ENCODE assay signal across 8 cellular contexts in the genomic region with DNA sequence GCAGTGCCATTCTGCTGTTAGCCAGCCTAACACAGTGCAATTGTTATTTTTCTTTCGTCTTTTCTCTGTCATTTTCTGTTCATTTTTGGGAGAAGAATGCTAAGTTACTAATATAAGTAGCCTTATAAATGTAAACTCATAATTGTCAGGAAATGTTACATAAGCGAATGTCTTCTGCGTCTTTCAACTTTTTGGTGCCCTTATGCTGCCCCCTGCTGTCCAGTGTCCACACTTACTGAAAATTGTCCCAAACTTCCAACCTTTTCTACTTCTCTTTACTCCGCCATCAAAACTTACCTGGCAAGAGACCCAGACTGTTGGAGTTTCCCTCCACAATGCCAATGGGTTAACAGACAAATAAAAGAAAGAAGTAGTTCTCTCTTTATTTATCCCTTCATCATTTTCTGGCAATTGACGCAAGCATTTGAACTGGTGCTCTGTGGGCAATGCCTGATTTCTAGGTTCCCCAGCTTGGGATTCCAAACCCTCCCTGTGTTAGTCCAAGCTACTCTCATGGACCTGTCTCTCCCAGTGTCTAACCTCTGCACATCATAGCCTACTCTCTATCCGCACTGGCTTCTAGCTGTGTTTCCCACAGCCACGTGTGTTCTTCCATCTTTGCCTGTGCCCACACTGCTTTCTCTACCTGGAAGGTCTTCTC. TPM values are rescaled to one million over a fixed set of nuclear protein-coding genes. Genes with fewer than 3 reads are reported as not detected.
DNase-seq lines count a peak whose midpoint lies in the region; ATAC-seq and TF ChIP-seq lines count a peak whose summit lies in the region.

No MANE protein-coding gene starts in this region.

- H3K4me3 ChIP-seq in lung: no peak overlapping the region

- no peaks in the 10 kb centered on the region for H3K27me3 ChIP-seq in lung (ENCODE audit: control insufficient read depth, insufficient read depth)

- H3K9me3 ChIP-seq in lung (ENCODE audit: control insufficient read depth in 2 of 2, insufficient read depth in 1 of 2, low read length in 1 of 2): no peaks in the 10 kb centered on the region

- H3K4me1 ChIP-seq in lung (ENCODE audit: control insufficient read depth in 2 of 2, insufficient read depth in 2 of 2, low read length in 2 of 2): peaks cover 1 to 10% of the 10 kb centered on the region in 2 donors

- TF ChIP-seq CTCF in GM13977 (IDR thresholded peaks at IDR 0.05; ENCODE audit: extremely low read depth, insufficient read depth, missing control alignments): peak; percentile 64
- TF ChIP-seq CTCF in lung (IDR thresholded peaks at IDR 0.05; ENCODE audit: control extremely low read depth, extremely low read depth): peak; percentile 73

- in situ Hi-C loops in ACHN (cut with HindIII; ENCODE audit: low pct_ligation_motif_present, low pct_unique_long_range_greater_than_20kb, low sequenced_read_pairs) (no loop called here), GM13977 (cut with MboI; ENCODE audit: low pct_unique_long_range_greater_than_20kb, low sequenced_read_pairs, unreplicated experiment) (loop anchor here (25.0 kb wide), 1 partner anchor 306 kb away; a partner anchor contains a TSS)

- H3K27ac ChIP-seq in lung (ENCODE audit: low read depth in 1 of 2, low read length in 1 of 2): peak overlapping the region in 1 of 2 donors; percentile 57

- peak; percentile 58 for DNase-seq in ACHN
- no peak for DNase-seq in GM13977 (ENCODE audit: low spot score)
- peak; percentile 43 for DNase-seq in NCI-H2227 (lab: John Stamatoyannopoulos, UW; ENCODE audit: unreplicated experiment)
- peak; percentile 77 to 79 for DNase-seq in activated CD4-positive, alpha-beta T cell treated with anti-CD3 and anti-CD28 coated beads, Interleukin-2, amount 50 U/mL, for 4 hours
- DNase-seq in dermis blood vessel endothelial cell: peak; percentile 86
- DNase-seq in lung (ENCODE audit: low spot score): peak; percentile 67
- DNase-seq in stimulated activated CD8-positive, alpha-beta memory T cell treated with anti-CD3 and anti-CD28 coated beads, Interleukin-12 subunit alpha, Interleukin-12 subunit beta, amount 100 ng/mL, for 24 hours (ENCODE audit: extremely low read depth): peak; percentile 27

- WGBS in lung, 2 donors: 35 to 36% methylated on average over 7 of the region's 7 CpGs

- H3K36me3 ChIP-seq in lung (ENCODE audit: control insufficient read depth in 2 of 2, insufficient read depth in 2 of 2, low read length in 2 of 2): no peaks in the 10 kb centered on the region

- ATAC-seq in lung (ENCODE audit: insufficient read depth, low FRiP score) (peak; percentile 81), HG03442 (IDR thresholded peaks at IDR 0.05; ENCODE audit: unreplicated experiment) (no peak)

RNA-seq across cellular contexts. Expression of a gene that starts 21.0 kb away (rescaled TPM):
- total RNA-seq in dermis blood vessel endothelial cell (24.3 and 24.8 TPM in 2 replicates), lung (100 to 1,000 TPM in 1 of 2 donors, 10 to 100 TPM in 1; 35.8 to 109 TPM)
- 10 to 100 TPM; 13.2 to 16.3 TPM for polyA plus RNA-seq in lung
